Comparison of ENCODE assay signal across 8 cellular contexts in genomic region chr17:7281074-7281952, GRCh38. TPM values are rescaled to one million over a fixed set of nuclear protein-coding genes. Genes with fewer than 3 reads are reported as not detected.
DNase-seq lines count a peak whose midpoint lies in the region; ATAC-seq and TF ChIP-seq lines count a peak whose summit lies in the region.

TSS of gene SLC2A4 (plus strand) at chr17:7281718. CDS start at chr17:7281935, 217 bp downstream.

- peak within 1 kb of the TSS; percentile 54 for H3K4me3 ChIP-seq in epithelial cell of proximal tubule (ENCODE audit: low read depth, low read length)

- no peaks in the 10 kb centered on the region for H3K36me3 Mint-ChIP-seq in activated T-cell treated with anti-CD3 and anti-CD28 coated beads, Interleukin-2, amount 50 U/mL, for 4 hours (ENCODE audit: insufficient read depth)

- H3K27me3 Mint-ChIP-seq in activated T-cell treated with anti-CD3 and anti-CD28 coated beads, Interleukin-2, amount 50 U/mL, for 4 hours (ENCODE audit: low read depth) = peaks cover 30% of the 10 kb centered on the region

- in situ Hi-C loops in GM13977 (cut with MboI; ENCODE audit: low pct_unique_long_range_greater_than_20kb, low sequenced_read_pairs, unreplicated experiment) = no loop called here

- TF ChIP-seq CTCF in 22Rv1 (IDR thresholded peaks at IDR 0.05) = no peak
- TF ChIP-seq CTCF in GM13977 (IDR thresholded peaks at IDR 0.05; ENCODE audit: extremely low read depth, insufficient read depth, missing control alignments) = no peak
- no peak for TF ChIP-seq CTCF in epithelial cell of proximal tubule (conservative IDR thresholded peaks at IDR 0.05; ENCODE audit: low read depth, low read length)

- no peaks in the 10 kb centered on the region for H3K9me3 Mint-ChIP-seq in activated T-cell treated with anti-CD3 and anti-CD28 coated beads, Interleukin-2, amount 50 U/mL, for 4 hours

- peak; percentile 97 for DNase-seq in GM13977 (ENCODE audit: low spot score)
- DNase-seq in HS-5 (ENCODE audit: low read depth) = peak; percentile 82
- peak; percentile 60 for DNase-seq in OCI-M2 (lab: John Stamatoyannopoulos, UW; ENCODE audit: unreplicated experiment)
- DNase-seq in activated T-cell treated with anti-CD3 and anti-CD28 coated beads, Interleukin-2, amount 50 U/mL, for 4 hours = peak; percentile 85
- no peak for DNase-seq in epithelial cell of proximal tubule (ENCODE audit: low read depth)
- peak; percentile 93 for DNase-seq in mucosa of gallbladder (ENCODE audit: low spot score)
- peak; percentile 55 to 72 for DNase-seq in stimulated activated CD8-positive, alpha-beta memory T cell treated with anti-CD3 and anti-CD28 coated beads, Interleukin-2, amount 100 ng/mL, for 1 hour (ENCODE audit: low read depth in 2 of 2)

- peak within 1 kb of the TSS; percentile 69 for H3K27ac ChIP-seq in 22Rv1

- peak; percentile 80 to 87 for ATAC-seq in activated T-cell treated with anti-CD3 and anti-CD28 coated beads, Interleukin-2, amount 50 U/mL, for 4 hours

- H3K4me3 Mint-ChIP-seq in activated T-cell treated with anti-CD3 and anti-CD28 coated beads, Interleukin-2, amount 50 U/mL, for 4 hours = peak within 1 kb of the TSS; percentile 78

- peaks cover 15% of the 10 kb centered on the region for H3K4me1 Mint-ChIP-seq in activated T-cell treated with anti-CD3 and anti-CD28 coated beads, Interleukin-2, amount 50 U/mL, for 4 hours (ENCODE audit: low read depth)

RNA-seq across cellular contexts. Expression of gene SLC2A4, which starts in this region (rescaled TPM):
- under 1 TPM; 0.16 to 0.58 (median 0.24) TPM for total RNA-seq in activated T-cell treated with anti-CD3 and anti-CD28 coated beads, Interleukin-2, amount 50 U/mL, for 4 hours
- total RNA-seq in epithelial cell of proximal tubule (0.23 and 0.36 TPM in 2 replicates), mucosa of gallbladder (7.6 TPM)

Comparison
In these comparisons a context has a peak if more than half of its experiments do, and no peak if none do; other contexts are left out.
1. Peak in DNase-seq and ATAC-seq in activated T-cell treated with anti-CD3 and anti-CD28 coated beads, Interleukin-2, amount 50 U/mL, for 4 hours; RNA of the gene not detected or under 1 TPM.